ENCODE assay signal across 10 cellular contexts in genomic region chr2:27581417-27582128, GRCh38. TPM values are rescaled to one million over a fixed set of nuclear protein-coding genes. Genes with fewer than 3 reads are reported as not detected.
DNase-seq lines count a peak whose midpoint lies in the region; ATAC-seq and TF ChIP-seq lines count a peak whose summit lies in the region.
"Had no signal": no experiment of that assay in that cellular context is flagged by ENCODE, and none has a peak within 500 bp of the region (broad histone marks: within the 10 kb centered on the region; RNA-seq: fewer than 3 reads in every experiment).

No MANE protein-coding gene starts in this region.

- peaks cover 43% of the 10 kb centered on the region for H3K4me1 Mint-ChIP-seq in CD4-positive, alpha-beta T cell (ENCODE audit: low read depth)
- peaks cover 36% of the 10 kb centered on the region for H3K4me1 Mint-ChIP-seq in activated T-helper 1 cell treated with anti-CD3 and anti-CD28 coated beads, Interleukin-12 subunit alpha, Interleukin-12 subunit beta, Interleukin-2, Interleukin-4 antibody, amounts not matched to agents 30 ng/mL and 10 ng/mL and 1 ng/mL, durations not matched to agents 14 hours and 24 hours and 36 hours (ENCODE audit: low read depth)
- peaks cover 33 to 51% (median 42%) of the 10 kb centered on the region in 7 donors for H3K4me1 Mint-ChIP-seq in naive thymus-derived CD4-positive, alpha-beta T cell

- H3K4me3 Mint-ChIP-seq in CD4-positive, alpha-beta T cell, result peak overlapping the region; percentile 94
- peak overlapping the region; percentile 45 for H3K4me3 Mint-ChIP-seq in activated T-helper 1 cell treated with anti-CD3 and anti-CD28 coated beads, Interleukin-12 subunit alpha, Interleukin-12 subunit beta, Interleukin-2, Interleukin-4 antibody, amounts not matched to agents 30 ng/mL and 10 ng/mL and 1 ng/mL, durations not matched to agents 14 hours and 24 hours and 36 hours
- peak overlapping the region; percentile 90 to 100 (median 95) for H3K4me3 Mint-ChIP-seq in naive thymus-derived CD4-positive, alpha-beta T cell

- H3K36me3 ChIP-seq in A673 (ENCODE audit: insufficient read depth, low read length, poor library complexity, severe bottlenecking), result no peaks in the 10 kb centered on the region
- no peaks in the 10 kb centered on the region for H3K36me3 ChIP-seq in naive thymus-derived CD4-positive, alpha-beta T cell (ENCODE audit: control insufficient read depth in 2 of 3, insufficient read depth in 3 of 3, low read length in 3 of 3)

- H3K27me3 Mint-ChIP-seq in CD4-positive, alpha-beta T cell, result no peaks in the 10 kb centered on the region
- peaks cover 10% of the 10 kb centered on the region for H3K27me3 Mint-ChIP-seq in activated T-helper 1 cell treated with anti-CD3 and anti-CD28 coated beads, Interleukin-12 subunit alpha, Interleukin-12 subunit beta, Interleukin-2, Interleukin-4 antibody, amounts not matched to agents 30 ng/mL and 10 ng/mL and 1 ng/mL, durations not matched to agents 14 hours and 24 hours and 36 hours (ENCODE audit: insufficient read depth)
- H3K27me3 Mint-ChIP-seq in naive thymus-derived CD4-positive, alpha-beta T cell, result peaks cover 0 to 24% (median 0%) of the 10 kb centered on the region in 5 donors
- H3K27me3 Mint-ChIP-seq: stimulated activated naive CD8-positive, alpha-beta T cell treated with anti-CD3 and anti-CD28 coated beads, Interleukin-15, Interleukin-2, amounts not matched to agents 100 ng/mL and 50 ng/mL, for 24 hours had no signal

- H3K9me3 ChIP-seq in A673 (ENCODE audit: low read depth, low read length, poor library complexity, severe bottlenecking), result peaks cover 6% of the 10 kb centered on the region
- peaks cover 13% of the 10 kb centered on the region for H3K9me3 ChIP-seq in CD4-positive, alpha-beta T cell (ENCODE audit: control insufficient read depth, low read length)
- peaks cover 0 to 11% (median 0%) of the 10 kb centered on the region in 3 experiments for H3K9me3 ChIP-seq in naive thymus-derived CD4-positive, alpha-beta T cell (ENCODE audit: control insufficient read depth in 2 of 3, low read length in 3 of 3)

- H3K36me3 Mint-ChIP-seq in CD4-positive, alpha-beta T cell (ENCODE audit: low read depth), result peaks cover 37% of the 10 kb centered on the region
- peaks cover 23% of the 10 kb centered on the region for H3K36me3 Mint-ChIP-seq in activated T-helper 1 cell treated with anti-CD3 and anti-CD28 coated beads, Interleukin-12 subunit alpha, Interleukin-12 subunit beta, Interleukin-2, Interleukin-4 antibody, amounts not matched to agents 30 ng/mL and 10 ng/mL and 1 ng/mL, durations not matched to agents 14 hours and 24 hours and 36 hours (ENCODE audit: low read depth)
- peaks cover 6 to 30% (median 19%) of the 10 kb centered on the region in 5 donors for H3K36me3 Mint-ChIP-seq in naive thymus-derived CD4-positive, alpha-beta T cell

- no TSS peak for BruUV-seq in A673 (replicated peaks; lab: Mats Ljungman, UMichigan)

- CTCF ChIA-PET in A673 (lab: Charles Lee), result no interaction called here
- CTCF ChIA-PET in CD4-positive, alpha-beta T cell (lab: Charles Lee), result no interaction called here
- CTCF ChIA-PET in naive thymus-derived CD4-positive, alpha-beta T cell (lab: Charles Lee), result no interaction called here

- no peak for TF ChIP-seq CTCF in A673 (conservative IDR thresholded peaks at IDR 0.05; ENCODE audit: low read depth, low read length)
- no peak for TF ChIP-seq CTCF in CD4-positive, alpha-beta T cell (IDR thresholded peaks at IDR 0.05)

- peaks cover 10% of the 10 kb centered on the region for H3K9me3 Mint-ChIP-seq in CD4-positive, alpha-beta T cell
- peaks cover 7% of the 10 kb centered on the region for H3K9me3 Mint-ChIP-seq in activated T-helper 1 cell treated with anti-CD3 and anti-CD28 coated beads, Interleukin-12 subunit alpha, Interleukin-12 subunit beta, Interleukin-2, Interleukin-4 antibody, amounts not matched to agents 30 ng/mL and 10 ng/mL and 1 ng/mL, durations not matched to agents 14 hours and 24 hours and 36 hours
- H3K9me3 Mint-ChIP-seq in naive thymus-derived CD4-positive, alpha-beta T cell, result peaks cover 0 to 34% (median 14%) of the 10 kb centered on the region in 11 donors

- no peak for ATAC-seq in CD4-positive, alpha-beta T cell (ENCODE audit: poor library complexity)
- ATAC-seq in naive thymus-derived CD4-positive, alpha-beta T cell, result no peak

- POLR2A ChIA-PET in A673 (lab: Charles Lee; ENCODE audit: low non-redundant PET), result no interaction called here
- POLR2A ChIA-PET in CD4-positive, alpha-beta T cell (lab: Charles Lee), result interaction anchor here (1.5 kb wide), 1 partner anchor 47 kb away, joined by 5 read pairs; the partner anchor contains the start of genes CCDC121 and GPN1
- POLR2A ChIA-PET in naive thymus-derived CD4-positive, alpha-beta T cell (lab: Charles Lee), result interaction anchor here (1.0 to 1.5 kb wide), 2 partner anchors 22 to 23 kb away, joined by 3 to 8 read pairs; no protein-coding TSS in a partner anchor

- no peaks in the 10 kb centered on the region for H3K27me3 ChIP-seq in A673 (replicated peaks; ENCODE audit: insufficient read depth, low read depth, low read length, poor library complexity)
- no peaks in the 10 kb centered on the region for H3K27me3 ChIP-seq in CD4-positive, alpha-beta T cell (ENCODE audit: control insufficient read depth, insufficient read depth, low read length)
- no peaks in the 10 kb centered on the region for H3K27me3 ChIP-seq in naive thymus-derived CD4-positive, alpha-beta T cell (ENCODE audit: control insufficient read depth in 2 of 2, insufficient read depth in 2 of 2, low read length in 2 of 2)
- H3K27me3 ChIP-seq: dorsolateral prefrontal cortex had no signal

- intact Hi-C loops in A673 (cut with micrococcal nuclease; ENCODE audit: unreplicated experiment), result no loop called here
- intact Hi-C loops in CD4-positive, alpha-beta T cell (cut with DNase I, micrococcal nuclease), result loop anchor here (2.0 to 10.0 kb wide), 7 partner anchors 46 to 259 kb away; partner anchors contain the start of genes CCDC121 (in 2 of the 2), GPN1 (in 2 of the 2), FNDC4 (in 1 of the 2) and MPV17 (in 1 of the 2)
- intact Hi-C loops in activated T-helper 1 cell treated with anti-CD3 and anti-CD28 coated beads, Interleukin-12 subunit alpha, Interleukin-12 subunit beta, Interleukin-2, Interleukin-4 antibody, amounts not matched to agents 30 ng/mL and 10 ng/mL and 1 ng/mL, durations not matched to agents 14 hours and 24 hours and 36 hours (cut with micrococcal nuclease), result loop anchor here (2.0 kb wide), 2 partner anchors 57 to 153 kb away; partner anchors contain the start of gene NRBP1
- intact Hi-C loops in naive thymus-derived CD4-positive, alpha-beta T cell (cut with micrococcal nuclease), result loop anchor here (2.0 to 5.0 kb wide), 5 partner anchors 47 to 211 kb away; partner anchors contain the start of genes NRBP1 (in 2 of the 2), CCDC121 (in 1 of the 2), EIF2B4 (in 1 of the 2) and GPN1 (in 1 of the 2)

- peaks cover 8% of the 10 kb centered on the region for H3K4me1 ChIP-seq in A673 (ENCODE audit: insufficient read depth, low read length, poor library complexity, severe bottlenecking)
- peaks cover 22 to 35% of the 10 kb centered on the region in 2 donors for H3K4me1 ChIP-seq in naive thymus-derived CD4-positive, alpha-beta T cell (ENCODE audit: control insufficient read depth in 2 of 2, insufficient read depth in 2 of 2, low read length in 2 of 2)

- peak overlapping the region; percentile 92 for H3K27ac Mint-ChIP-seq in CD4-positive, alpha-beta T cell
- peak overlapping the region; percentile 15 for H3K27ac Mint-ChIP-seq in activated T-helper 1 cell treated with anti-CD3 and anti-CD28 coated beads, Interleukin-12 subunit alpha, Interleukin-12 subunit beta, Interleukin-2, Interleukin-4 antibody, amounts not matched to agents 30 ng/mL and 10 ng/mL and 1 ng/mL, durations not matched to agents 14 hours and 24 hours and 36 hours
- peak overlapping the region in 8 of 9 donors; percentile 44 to 98 (median 96) for H3K27ac Mint-ChIP-seq in naive thymus-derived CD4-positive, alpha-beta T cell
- H3K27ac Mint-ChIP-seq: stimulated activated naive CD8-positive, alpha-beta T cell treated with anti-CD3 and anti-CD28 coated beads, Interleukin-15, Interleukin-2, amounts not matched to agents 100 ng/mL and 50 ng/mL, for 24 hours had no signal

- H3K27ac ChIP-seq in A673 (ENCODE audit: low read depth, low read length, poor library complexity, severe bottlenecking), result peak overlapping the region; percentile 72
- H3K27ac ChIP-seq in CD4-positive, alpha-beta T cell (ENCODE audit: low read depth, low read length), result peak overlapping the region; percentile 56
- peak overlapping the region; percentile 26 for H3K27ac ChIP-seq in naive thymus-derived CD4-positive, alpha-beta T cell (ENCODE audit: low read depth, low read length)

- DNase-seq in A673 (ENCODE audit: low spot score), result no peak
- DNase-seq in CD4-positive, alpha-beta T cell, result peak in 1 of 10 experiments; percentile 3
- DNase-seq in activated T-helper 1 cell treated with anti-CD3 and anti-CD28 coated beads, Interleukin-12 subunit alpha, Interleukin-12 subunit beta, Interleukin-2, Interleukin-4 antibody, amounts not matched to agents 30 ng/mL and 10 ng/mL and 1 ng/mL, durations not matched to agents 14 hours and 24 hours and 36 hours (ENCODE audit: low spot score), result no peak
- peak in 3 of 9 donors; percentile 1 to 22 (median 3) for DNase-seq in naive thymus-derived CD4-positive, alpha-beta T cell
- no peak for DNase-seq in NCI-H2081 (lab: John Stamatoyannopoulos, UW)
- DNase-seq in T-helper 9 cell, result no peak
- DNase-seq in CD1c-positive myeloid dendritic cell (ENCODE audit: extremely low spot score), result no peak
- DNase-seq: dorsolateral prefrontal cortex; stimulated activated CD4-positive, alpha-beta T cell treated with anti-CD3 and anti-CD28 coated beads, Interleukin-4, amount 100 ng/mL, for 24 hours had no signal

- H3K4me3 ChIP-seq in A673 (ENCODE audit: low read depth, low read length, poor library complexity, severe bottlenecking), result no peak overlapping the region
- H3K4me3 ChIP-seq in naive thymus-derived CD4-positive, alpha-beta T cell (ENCODE audit: low read length), result no peak overlapping the region

RNA-seq across cellular contexts. Expression of gene ZNF512, which starts 1.3 kb away (rescaled TPM):
- 61.3 TPM in 2 replicates for total RNA-seq in A673 (2021)
- total RNA-seq in CD4-positive, alpha-beta T cell, result 10 to 100 TPM; 13.6 to 14.1 TPM
- total RNA-seq in activated T-helper 1 cell treated with anti-CD3 and anti-CD28 coated beads, Interleukin-12 subunit alpha, Interleukin-12 subunit beta, Interleukin-2, Interleukin-4 antibody, amounts not matched to agents 30 ng/mL and 10 ng/mL and 1 ng/mL, durations not matched to agents 14 hours and 24 hours and 36 hours, result 24.6 and 25.0 TPM in 2 replicates
- 10 to 100 TPM; 26.6 to 64.6 (median 50.1) TPM for total RNA-seq in naive thymus-derived CD4-positive, alpha-beta T cell
- polyA plus RNA-seq in naive thymus-derived CD4-positive, alpha-beta T cell, result 10 to 100 TPM; 43.4 to 48.6 TPM

RNA-seq across cellular contexts. Expression of gene CCDC121, which starts 47.2 kb away (rescaled TPM):
- 3.3 and 4.4 TPM in 2 replicates for total RNA-seq in A673 (2021)
- total RNA-seq in CD4-positive, alpha-beta T cell, result under 1 TPM; 0.47 to 0.91 TPM
- total RNA-seq in activated T-helper 1 cell treated with anti-CD3 and anti-CD28 coated beads, Interleukin-12 subunit alpha, Interleukin-12 subunit beta, Interleukin-2, Interleukin-4 antibody, amounts not matched to agents 30 ng/mL and 10 ng/mL and 1 ng/mL, durations not matched to agents 14 hours and 24 hours and 36 hours, result 0.66 and 1.3 TPM in 2 replicates
- total RNA-seq in naive thymus-derived CD4-positive, alpha-beta T cell, result 1 to 10 TPM in 4 of 5 experiments, under 1 TPM in 1; 0.61 to 2.7 (median 1.9) TPM
- polyA plus RNA-seq in naive thymus-derived CD4-positive, alpha-beta T cell, result 1 to 10 TPM; 1.7 to 2.1 TPM

RNA-seq across cellular contexts. Expression of gene GPN1, which starts 47.3 kb away (rescaled TPM):
- 49.8 and 61.1 TPM in 2 replicates for total RNA-seq in A673 (2021)
- total RNA-seq in CD4-positive, alpha-beta T cell, result 10 to 100 TPM; 24.6 to 28.1 TPM
- total RNA-seq in activated T-helper 1 cell treated with anti-CD3 and anti-CD28 coated beads, Interleukin-12 subunit alpha, Interleukin-12 subunit beta, Interleukin-2, Interleukin-4 antibody, amounts not matched to agents 30 ng/mL and 10 ng/mL and 1 ng/mL, durations not matched to agents 14 hours and 24 hours and 36 hours, result 48.3 and 51.0 TPM in 2 replicates
- 10 to 100 TPM; 27.8 to 45.5 (median 28.9) TPM for total RNA-seq in naive thymus-derived CD4-positive, alpha-beta T cell
- 10 to 100 TPM; 65.0 to 73.6 TPM for polyA plus RNA-seq in naive thymus-derived CD4-positive, alpha-beta T cell

Comparison
In these comparisons a context has a peak if more than half of its experiments do, and no peak if none do; other contexts are left out.
1. H3K27ac Mint-ChIP-seq: peak in every context shown above with its lines; median percentile 96 in naive thymus-derived CD4-positive, alpha-beta T cell; 92 in CD4-positive, alpha-beta T cell; 15 in activated T-helper 1 cell treated with anti-CD3 and anti-CD28 coated beads, Interleukin-12 subunit alpha, Interleukin-12 subunit beta, Interleukin-2, Interleukin-4 antibody, amounts not matched to agents 30 ng/mL and 10 ng/mL and 1 ng/mL, durations not matched to agents 14 hours and 24 hours and 36 hours.
2. H3K4me3 Mint-ChIP-seq: peak in every context shown above with its lines; median percentile 95 in naive thymus-derived CD4-positive, alpha-beta T cell; 94 in CD4-positive, alpha-beta T cell; 45 in activated T-helper 1 cell treated with anti-CD3 and anti-CD28 coated beads, Interleukin-12 subunit alpha, Interleukin-12 subunit beta, Interleukin-2, Interleukin-4 antibody, amounts not matched to agents 30 ng/mL and 10 ng/mL and 1 ng/mL, durations not matched to agents 14 hours and 24 hours and 36 hours.